In the genomic region with DNA sequence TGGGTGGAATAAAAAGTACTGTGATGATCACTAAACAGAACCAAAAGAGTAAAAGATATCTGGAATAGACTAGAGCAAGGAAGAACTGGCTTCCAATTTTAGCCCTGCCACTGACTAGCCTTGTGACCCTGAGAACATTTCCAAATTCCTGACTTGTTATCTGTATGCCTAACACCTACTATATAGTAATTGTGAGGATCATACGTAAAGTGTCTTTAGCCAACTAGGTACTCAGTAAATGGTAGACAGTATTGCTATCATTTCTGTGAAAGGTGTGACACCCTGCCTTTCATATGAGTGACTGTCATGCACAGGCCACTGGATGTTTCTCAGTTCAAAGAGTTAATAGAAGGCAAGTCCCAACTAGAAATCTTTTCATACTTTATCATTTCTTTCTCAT, we compare ENCODE assay signal across 10 cellular contexts. TPM values are rescaled to one million over a fixed set of nuclear protein-coding genes. Genes with fewer than 3 reads are reported as not detected.
A peak's percentile ranks its signal among the peaks of the same experiment; 100 is the strongest.
DNase-seq lines count a peak whose midpoint lies in the region; ATAC-seq and TF ChIP-seq lines count a peak whose summit lies in the region.
"Had no signal": no experiment of that assay in that cellular context is flagged by ENCODE, and none has a peak within 500 bp of the region (broad histone marks: within the 10 kb centered on the region; RNA-seq: fewer than 3 reads in every experiment).

No MANE protein-coding gene starts in this region.

- peak overlapping the region; percentile 97 for H3K27ac Mint-ChIP-seq in activated CD8-positive, alpha-beta T cell treated with anti-CD3 and anti-CD28 coated beads for 36 hours

- H3K27ac ChIP-seq in upper lobe of left lung (peak overlapping the region; percentile 2 to 44 (median 24)), smooth muscle cell (ENCODE audit: low read depth) (no peak overlapping the region)

- H3K27me3 Mint-ChIP-seq in activated CD8-positive, alpha-beta T cell treated with anti-CD3 and anti-CD28 coated beads for 36 hours, result no peaks in the 10 kb centered on the region

- no peak overlapping the region for H3K4me2 ChIP-seq in smooth muscle cell

- POLR2A ChIA-PET in activated CD8-positive, alpha-beta T cell treated with anti-CD3 and anti-CD28 coated beads for 36 hours (lab: Charles Lee), result interaction anchor here (1.3 to 7.0 kb wide), 10 partner anchors 11 to 212 kb away, joined by 5 to 194 read pairs (median 16); a partner anchor contains a TSS

- ATAC-seq in Right ventricle myocardium inferior, result peak; percentile 39
- ATAC-seq in HG02884 (IDR thresholded peaks at IDR 0.05; ENCODE audit: unreplicated experiment), result peak; percentile 22
- peak; percentile 47 for ATAC-seq in activated CD8-positive, alpha-beta T cell treated with anti-CD3 and anti-CD28 coated beads for 36 hours
- ATAC-seq in upper lobe of left lung (ENCODE audit: low FRiP score in 2 of 2), result no peak
- ATAC-seq: left lobe of liver had no signal

- no peaks in the 10 kb centered on the region for H4K20me1 ChIP-seq in smooth muscle cell (ENCODE audit: low read depth)

- intact Hi-C loops in Right ventricle myocardium inferior (cut with DNase I), result no loop called here
- intact Hi-C loops in cardiac septum (cut with DNase I), result loop anchor here (10.0 kb wide), 1 partner anchor 71 kb away; no protein-coding TSS in a partner anchor
- intact Hi-C loops in activated CD8-positive, alpha-beta T cell treated with anti-CD3 and anti-CD28 coated beads for 36 hours (cut with micrococcal nuclease), result loop anchor here (5.0 kb wide), 1 partner anchor 87 kb away; a partner anchor contains a TSS

- no peaks in the 10 kb centered on the region for H3F3A ChIP-seq in smooth muscle cell (ENCODE audit: low read depth)

- no peaks in the 10 kb centered on the region for H3K9me3 ChIP-seq in upper lobe of left lung
- no peaks in the 10 kb centered on the region for H3K9me3 ChIP-seq in smooth muscle cell (replicated peaks; ENCODE audit: low read depth)

- H3K36me3 ChIP-seq in upper lobe of left lung, result no peaks in the 10 kb centered on the region
- H3K36me3 ChIP-seq in smooth muscle cell (ENCODE audit: low read depth), result no peaks in the 10 kb centered on the region

- CTCF ChIA-PET in activated CD8-positive, alpha-beta T cell treated with anti-CD3 and anti-CD28 coated beads for 36 hours (lab: Charles Lee), result interaction anchor here (1.2 to 7.9 kb wide), 5 partner anchors 16 to 112 kb away, joined by 3 to 172 read pairs (median 3); a partner anchor contains a TSS

- H3K79me2 ChIP-seq in smooth muscle cell (ENCODE audit: low read depth), result no peaks in the 10 kb centered on the region

- H3K9me3 Mint-ChIP-seq in activated CD8-positive, alpha-beta T cell treated with anti-CD3 and anti-CD28 coated beads for 36 hours, result no peaks in the 10 kb centered on the region

- H3K27me3 ChIP-seq in upper lobe of left lung, result no peaks in the 10 kb centered on the region
- H3K27me3 ChIP-seq in smooth muscle cell (ENCODE audit: low read depth), result no peaks in the 10 kb centered on the region

- no peak for TF ChIP-seq POLR2A in upper lobe of left lung (IDR thresholded peaks at IDR 0.05)

- H3K4me1 ChIP-seq in upper lobe of left lung (peaks cover 0 to 7% (median 2%) of the 10 kb centered on the region in 4 donors), smooth muscle cell (ENCODE audit: low read depth) (no peaks in the 10 kb centered on the region)

- DNase-seq in Right ventricle myocardium inferior (ENCODE audit: missing footprints) (no peak), cardiac septum (ENCODE audit: low spot score) (no peak), upper lobe of left lung (no peak), DMS79 treated with DMSO at 0.1 percent for 48 hours (lab: John Stamatoyannopoulos, UW) (no peak), anterior cingulate cortex (lab: John Stamatoyannopoulos, UW) (no peak), smooth muscle cell (lab: John Stamatoyannopoulos, UW; ENCODE audit: unreplicated experiment) (no peak)
- DNase-seq in activated CD8-positive, alpha-beta T cell treated with anti-CD3 and anti-CD28 coated beads for 36 hours, result peak; percentile 46
- DNase-seq: effector CD8-positive, alpha-beta T cell had no signal

- peak overlapping the region; percentile 58 for H3K4me3 Mint-ChIP-seq in activated CD8-positive, alpha-beta T cell treated with anti-CD3 and anti-CD28 coated beads for 36 hours

- no peak overlapping the region for H3K4me3 ChIP-seq in upper lobe of left lung
- no peak overlapping the region for H3K4me3 ChIP-seq in smooth muscle cell

- TF ChIP-seq CTCF in activated CD8-positive, alpha-beta T cell treated with anti-CD3 and anti-CD28 coated beads for 36 hours (IDR thresholded peaks at IDR 0.05), result no peak
- TF ChIP-seq CTCF in upper lobe of left lung (IDR thresholded peaks at IDR 0.05), result no peak
- no peak for TF ChIP-seq CTCF in smooth muscle cell (IDR thresholded peaks at IDR 0.05; ENCODE audit: borderline replicate concordance, insufficient read depth, poor library complexity, severe bottlenecking)

- H3K4me1 Mint-ChIP-seq in activated CD8-positive, alpha-beta T cell treated with anti-CD3 and anti-CD28 coated beads for 36 hours (ENCODE audit: low read depth), result peaks cover 86% of the 10 kb centered on the region

- H3K36me3 Mint-ChIP-seq in activated CD8-positive, alpha-beta T cell treated with anti-CD3 and anti-CD28 coated beads for 36 hours (ENCODE audit: low read depth), result peaks cover 79% of the 10 kb centered on the region

- TF ChIP-seq EP300 in upper lobe of left lung (IDR thresholded peaks at IDR 0.05), result no peak

- no peak overlapping the region for H3K9ac ChIP-seq in smooth muscle cell (ENCODE audit: low read depth)

- no peak overlapping the region for H2AFZ ChIP-seq in smooth muscle cell (ENCODE audit: low read depth)

- WGBS in upper lobe of left lung, 2 donors, result 68 to 80% methylated on average over 1 of the region's 1 CpG
- WGBS in smooth muscle cell (ENCODE audit: low lambda C conversion rate), result 76% methylated on average over 1 of the region's 1 CpG

RNA-seq across cellular contexts. Expression of a gene that starts 29.8 kb away (rescaled TPM):
- total RNA-seq in Right ventricle myocardium inferior (1.7 TPM), cardiac septum (2.5 TPM), upper lobe of left lung (10 to 100 TPM; 23.1 to 47.1 (median 28.5) TPM), smooth muscle cell (not detected in 2 replicates)
- total RNA-seq in activated CD8-positive, alpha-beta T cell treated with anti-CD3 and anti-CD28 coated beads for 36 hours, result 100 to 1,000 TPM; 514 to 520 TPM
- polyA plus RNA-seq in smooth muscle cell, result not detected in 2 replicates

Comparison
In these comparisons a context has a peak if more than half of its experiments do, and no peak if none do; other contexts are left out.
1. ATAC-seq: peak in Right ventricle myocardium inferior (single experiment), HG02884 (single experiment) and activated CD8-positive, alpha-beta T cell treated with anti-CD3 and anti-CD28 coated beads for 36 hours (single experiment); none in upper lobe of left lung (0 of 2).
2. RNA of a gene that starts 29.8 kb away (total RNA-seq): 514 to 520 TPM in activated CD8-positive, alpha-beta T cell treated with anti-CD3 and anti-CD28 coated beads for 36 hours; 23.1 to 47.1 TPM in upper lobe of left lung, 2.5 TPM in cardiac septum (single experiment), 1.7 TPM in Right ventricle myocardium inferior (single experiment) and not detected in smooth muscle cell; every median in the first group is over 10 times any median in the second.